Comparison of ENCODE assay signal across 1 cellular context in the genomic region with DNA sequence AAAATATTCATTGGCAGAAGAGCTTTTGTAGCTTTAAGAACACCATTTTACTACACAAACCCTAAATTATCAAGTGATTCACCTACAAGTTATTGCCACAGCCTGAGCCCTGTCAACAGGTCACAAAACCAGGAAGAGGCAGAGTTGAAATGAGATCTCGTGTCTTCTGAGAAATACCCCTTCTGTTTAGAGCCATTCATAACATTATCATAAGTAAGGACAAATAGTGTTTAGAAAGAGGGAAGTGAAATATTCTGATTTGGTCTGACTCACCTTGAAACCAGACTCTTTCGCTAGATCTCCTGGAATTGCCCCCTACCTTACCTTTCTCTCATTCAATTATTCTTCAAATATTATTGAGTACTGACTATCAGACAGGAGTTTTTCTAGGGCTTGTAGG.
TF ChIP-seq lines count a peak whose summit lies in the region.

No MANE protein-coding gene starts in this region.

TF ChIP-seq in GM12878, 131 proteins besides CTCF, POLR2A, EP300 and RAD21 (continued from another document and continues in another):
- TF ChIP-seq, protein P1, sequence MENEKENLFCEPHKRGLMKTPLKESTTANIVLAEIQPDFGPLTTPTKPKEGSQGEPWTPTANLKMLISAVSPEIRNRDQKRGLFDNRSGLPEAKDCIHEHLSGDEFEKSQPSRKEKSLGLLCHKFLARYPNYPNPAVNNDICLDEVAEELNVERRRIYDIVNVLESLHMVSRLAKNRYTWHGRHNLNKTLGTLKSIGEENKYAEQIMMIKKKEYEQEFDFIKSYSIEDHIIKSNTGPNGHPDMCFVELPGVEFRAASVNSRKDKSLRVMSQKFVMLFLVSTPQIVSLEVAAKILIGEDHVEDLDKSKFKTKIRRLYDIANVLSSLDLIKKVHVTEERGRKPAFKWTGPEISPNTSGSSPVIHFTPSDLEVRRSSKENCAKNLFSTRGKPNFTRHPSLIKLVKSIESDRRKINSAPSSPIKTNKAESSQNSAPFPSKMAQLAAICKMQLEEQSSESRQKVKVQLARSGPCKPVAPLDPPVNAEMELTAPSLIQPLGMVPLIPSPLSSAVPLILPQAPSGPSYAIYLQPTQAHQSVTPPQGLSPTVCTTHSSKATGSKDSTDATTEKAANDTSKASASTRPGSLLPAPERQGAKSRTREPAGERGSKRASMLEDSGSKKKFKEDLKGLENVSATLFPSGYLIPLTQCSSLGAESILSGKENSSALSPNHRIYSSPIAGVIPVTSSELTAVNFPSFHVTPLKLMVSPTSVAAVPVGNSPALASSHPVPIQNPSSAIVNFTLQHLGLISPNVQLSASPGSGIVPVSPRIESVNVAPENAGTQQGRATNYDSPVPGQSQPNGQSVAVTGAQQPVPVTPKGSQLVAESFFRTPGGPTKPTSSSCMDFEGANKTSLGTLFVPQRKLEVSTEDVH (IDR thresholded peaks at IDR 0.05; ENCODE audit: low read depth, partially characterized antibody) = no peak
- TF ChIP-seq HDGF (IDR thresholded peaks at IDR 0.05) = no peak
- no peak for TF ChIP-seq NFYA (IDR thresholded peaks at IDR 0.05; ENCODE audit: borderline replicate concordance, low read depth, low read length)
- no peak for TF ChIP-seq PAX8 (IDR thresholded peaks at IDR 0.05)
- TF ChIP-seq, protein P2, sequence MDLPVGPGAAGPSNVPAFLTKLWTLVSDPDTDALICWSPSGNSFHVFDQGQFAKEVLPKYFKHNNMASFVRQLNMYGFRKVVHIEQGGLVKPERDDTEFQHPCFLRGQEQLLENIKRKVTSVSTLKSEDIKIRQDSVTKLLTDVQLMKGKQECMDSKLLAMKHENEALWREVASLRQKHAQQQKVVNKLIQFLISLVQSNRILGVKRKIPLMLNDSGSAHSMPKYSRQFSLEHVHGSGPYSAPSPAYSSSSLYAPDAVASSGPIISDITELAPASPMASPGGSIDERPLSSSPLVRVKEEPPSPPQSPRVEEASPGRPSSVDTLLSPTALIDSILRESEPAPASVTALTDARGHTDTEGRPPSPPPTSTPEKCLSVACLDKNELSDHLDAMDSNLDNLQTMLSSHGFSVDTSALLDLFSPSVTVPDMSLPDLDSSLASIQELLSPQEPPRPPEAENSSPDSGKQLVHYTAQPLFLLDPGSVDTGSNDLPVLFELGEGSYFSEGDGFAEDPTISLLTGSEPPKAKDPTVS (IDR thresholded peaks at IDR 0.05; ENCODE audit: low read depth, low read length) = no peak
- TF ChIP-seq WRNIP1 (IDR thresholded peaks at IDR 0.05; ENCODE audit: borderline replicate concordance, low read depth, low read length) = no peak
- TF ChIP-seq, protein P3, sequence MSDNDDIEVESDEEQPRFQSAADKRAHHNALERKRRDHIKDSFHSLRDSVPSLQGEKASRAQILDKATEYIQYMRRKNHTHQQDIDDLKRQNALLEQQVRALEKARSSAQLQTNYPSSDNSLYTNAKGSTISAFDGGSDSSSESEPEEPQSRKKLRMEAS (IDR thresholded peaks at IDR 0.05; ENCODE audit: low read depth, low read length) = no peak
- TF ChIP-seq MEF2B (IDR thresholded peaks at IDR 0.05; ENCODE audit: partially characterized antibody, poor library complexity, severe bottlenecking) = no peak
- TF ChIP-seq, protein P4, sequence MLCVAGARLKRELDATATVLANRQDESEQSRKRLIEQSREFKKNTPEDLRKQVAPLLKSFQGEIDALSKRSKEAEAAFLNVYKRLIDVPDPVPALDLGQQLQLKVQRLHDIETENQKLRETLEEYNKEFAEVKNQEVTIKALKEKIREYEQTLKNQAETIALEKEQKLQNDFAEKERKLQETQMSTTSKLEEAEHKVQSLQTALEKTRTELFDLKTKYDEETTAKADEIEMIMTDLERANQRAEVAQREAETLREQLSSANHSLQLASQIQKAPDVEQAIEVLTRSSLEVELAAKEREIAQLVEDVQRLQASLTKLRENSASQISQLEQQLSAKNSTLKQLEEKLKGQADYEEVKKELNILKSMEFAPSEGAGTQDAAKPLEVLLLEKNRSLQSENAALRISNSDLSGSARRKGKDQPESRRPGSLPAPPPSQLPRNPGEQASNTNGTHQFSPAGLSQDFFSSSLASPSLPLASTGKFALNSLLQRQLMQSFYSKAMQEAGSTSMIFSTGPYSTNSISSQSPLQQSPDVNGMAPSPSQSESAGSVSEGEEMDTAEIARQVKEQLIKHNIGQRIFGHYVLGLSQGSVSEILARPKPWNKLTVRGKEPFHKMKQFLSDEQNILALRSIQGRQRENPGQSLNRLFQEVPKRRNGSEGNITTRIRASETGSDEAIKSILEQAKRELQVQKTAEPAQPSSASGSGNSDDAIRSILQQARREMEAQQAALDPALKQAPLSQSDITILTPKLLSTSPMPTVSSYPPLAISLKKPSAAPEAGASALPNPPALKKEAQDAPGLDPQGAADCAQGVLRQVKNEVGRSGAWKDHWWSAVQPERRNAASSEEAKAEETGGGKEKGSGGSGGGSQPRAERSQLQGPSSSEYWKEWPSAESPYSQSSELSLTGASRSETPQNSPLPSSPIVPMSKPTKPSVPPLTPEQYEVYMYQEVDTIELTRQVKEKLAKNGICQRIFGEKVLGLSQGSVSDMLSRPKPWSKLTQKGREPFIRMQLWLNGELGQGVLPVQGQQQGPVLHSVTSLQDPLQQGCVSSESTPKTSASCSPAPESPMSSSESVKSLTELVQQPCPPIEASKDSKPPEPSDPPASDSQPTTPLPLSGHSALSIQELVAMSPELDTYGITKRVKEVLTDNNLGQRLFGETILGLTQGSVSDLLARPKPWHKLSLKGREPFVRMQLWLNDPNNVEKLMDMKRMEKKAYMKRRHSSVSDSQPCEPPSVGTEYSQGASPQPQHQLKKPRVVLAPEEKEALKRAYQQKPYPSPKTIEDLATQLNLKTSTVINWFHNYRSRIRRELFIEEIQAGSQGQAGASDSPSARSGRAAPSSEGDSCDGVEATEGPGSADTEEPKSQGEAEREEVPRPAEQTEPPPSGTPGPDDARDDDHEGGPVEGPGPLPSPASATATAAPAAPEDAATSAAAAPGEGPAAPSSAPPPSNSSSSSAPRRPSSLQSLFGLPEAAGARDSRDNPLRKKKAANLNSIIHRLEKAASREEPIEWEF (IDR thresholded peaks at IDR 0.05; ENCODE audit: insufficient replicate concordance, low read depth, low read length) = no peak
- TF ChIP-seq ZNF217 (IDR thresholded peaks at IDR 0.05) = peak; percentile 81; the same call in 1 of the 2 replicates
- no peak for TF ChIP-seq ZSCAN29 (IDR thresholded peaks at IDR 0.05)
- TF ChIP-seq TARDBP (IDR thresholded peaks at IDR 0.05; ENCODE audit: borderline replicate concordance) = no peak
- no peak for TF ChIP-seq CBX5 (IDR thresholded peaks at IDR 0.05; ENCODE audit: low read depth)
- no peak for TF ChIP-seq YY1 (IDR thresholded peaks at IDR 0.05; ENCODE audit: low read depth, low read length)
- TF ChIP-seq, protein P5, sequence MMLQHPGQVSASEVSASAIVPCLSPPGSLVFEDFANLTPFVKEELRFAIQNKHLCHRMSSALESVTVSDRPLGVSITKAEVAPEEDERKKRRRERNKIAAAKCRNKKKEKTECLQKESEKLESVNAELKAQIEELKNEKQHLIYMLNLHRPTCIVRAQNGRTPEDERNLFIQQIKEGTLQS (IDR thresholded peaks at IDR 0.05; ENCODE audit: borderline replicate concordance, extremely low read depth, low read depth, low read length) = no peak
- TF ChIP-seq JUNB (IDR thresholded peaks at IDR 0.05) = peak; percentile 74
- no peak for TF ChIP-seq BMI1 (IDR thresholded peaks at IDR 0.05; ENCODE audit: borderline replicate concordance)
- TF ChIP-seq, protein P6, sequence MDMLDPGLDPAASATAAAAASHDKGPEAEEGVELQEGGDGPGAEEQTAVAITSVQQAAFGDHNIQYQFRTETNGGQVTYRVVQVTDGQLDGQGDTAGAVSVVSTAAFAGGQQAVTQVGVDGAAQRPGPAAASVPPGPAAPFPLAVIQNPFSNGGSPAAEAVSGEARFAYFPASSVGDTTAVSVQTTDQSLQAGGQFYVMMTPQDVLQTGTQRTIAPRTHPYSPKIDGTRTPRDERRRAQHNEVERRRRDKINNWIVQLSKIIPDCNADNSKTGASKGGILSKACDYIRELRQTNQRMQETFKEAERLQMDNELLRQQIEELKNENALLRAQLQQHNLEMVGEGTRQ (IDR thresholded peaks at IDR 0.05; ENCODE audit: borderline replicate concordance, low read depth, low read length) = no peak
- peak; percentile 40; the same call in 1 of the 2 replicates for TF ChIP-seq JUND (IDR thresholded peaks at IDR 0.05; ENCODE audit: low read depth, low read length)
- TF ChIP-seq HDAC2 (IDR thresholded peaks at IDR 0.05) = no peak
- TF ChIP-seq, protein P7, sequence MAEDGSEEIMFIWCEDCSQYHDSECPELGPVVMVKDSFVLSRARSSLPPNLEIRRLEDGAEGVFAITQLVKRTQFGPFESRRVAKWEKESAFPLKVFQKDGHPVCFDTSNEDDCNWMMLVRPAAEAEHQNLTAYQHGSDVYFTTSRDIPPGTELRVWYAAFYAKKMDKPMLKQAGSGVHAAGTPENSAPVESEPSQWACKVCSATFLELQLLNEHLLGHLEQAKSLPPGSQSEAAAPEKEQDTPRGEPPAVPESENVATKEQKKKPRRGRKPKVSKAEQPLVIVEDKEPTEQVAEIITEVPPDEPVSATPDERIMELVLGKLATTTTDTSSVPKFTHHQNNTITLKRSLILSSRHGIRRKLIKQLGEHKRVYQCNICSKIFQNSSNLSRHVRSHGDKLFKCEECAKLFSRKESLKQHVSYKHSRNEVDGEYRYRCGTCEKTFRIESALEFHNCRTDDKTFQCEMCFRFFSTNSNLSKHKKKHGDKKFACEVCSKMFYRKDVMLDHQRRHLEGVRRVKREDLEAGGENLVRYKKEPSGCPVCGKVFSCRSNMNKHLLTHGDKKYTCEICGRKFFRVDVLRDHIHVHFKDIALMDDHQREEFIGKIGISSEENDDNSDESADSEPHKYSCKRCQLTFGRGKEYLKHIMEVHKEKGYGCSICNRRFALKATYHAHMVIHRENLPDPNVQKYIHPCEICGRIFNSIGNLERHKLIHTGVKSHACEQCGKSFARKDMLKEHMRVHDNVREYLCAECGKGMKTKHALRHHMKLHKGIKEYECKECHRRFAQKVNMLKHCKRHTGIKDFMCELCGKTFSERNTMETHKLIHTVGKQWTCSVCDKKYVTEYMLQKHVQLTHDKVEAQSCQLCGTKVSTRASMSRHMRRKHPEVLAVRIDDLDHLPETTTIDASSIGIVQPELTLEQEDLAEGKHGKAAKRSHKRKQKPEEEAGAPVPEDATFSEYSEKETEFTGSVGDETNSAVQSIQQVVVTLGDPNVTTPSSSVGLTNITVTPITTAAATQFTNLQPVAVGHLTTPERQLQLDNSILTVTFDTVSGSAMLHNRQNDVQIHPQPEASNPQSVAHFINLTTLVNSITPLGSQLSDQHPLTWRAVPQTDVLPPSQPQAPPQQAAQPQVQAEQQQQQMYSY (CRISPR knock-in tag; IDR thresholded peaks at IDR 0.05) = no peak
- no peak for TF ChIP-seq MYC (IDR thresholded peaks at IDR 0.05; ENCODE audit: insufficient read depth, insufficient read length, insufficient replicate concordance, low read length, severe bottlenecking)
- TF ChIP-seq CEBPB (IDR thresholded peaks at IDR 0.05; ENCODE audit: borderline replicate concordance in 1 of 2, low read depth in 2 of 2, low read length in 2 of 2) = no peak
- TF ChIP-seq ZNF384 (IDR thresholded peaks at IDR 0.05; ENCODE audit: borderline replicate concordance, low read depth, low read length) = no peak
- TF ChIP-seq ZBED1 (IDR thresholded peaks at IDR 0.05; ENCODE audit: borderline replicate concordance) = no peak
- no peak for TF ChIP-seq NFXL1 (IDR thresholded peaks at IDR 0.05; ENCODE audit: borderline replicate concordance)
- TF ChIP-seq YBX1 (IDR thresholded peaks at IDR 0.05) = no peak
- no peak for TF ChIP-seq ZNF622 (IDR thresholded peaks at IDR 0.05)
- no peak for TF ChIP-seq ZZZ3 (IDR thresholded peaks at IDR 0.05; ENCODE audit: control insufficient read depth, insufficient read length, low read depth)
- TF ChIP-seq CBFB (IDR thresholded peaks at IDR 0.05; ENCODE audit: low read depth) = no peak
- TF ChIP-seq, protein P8, sequence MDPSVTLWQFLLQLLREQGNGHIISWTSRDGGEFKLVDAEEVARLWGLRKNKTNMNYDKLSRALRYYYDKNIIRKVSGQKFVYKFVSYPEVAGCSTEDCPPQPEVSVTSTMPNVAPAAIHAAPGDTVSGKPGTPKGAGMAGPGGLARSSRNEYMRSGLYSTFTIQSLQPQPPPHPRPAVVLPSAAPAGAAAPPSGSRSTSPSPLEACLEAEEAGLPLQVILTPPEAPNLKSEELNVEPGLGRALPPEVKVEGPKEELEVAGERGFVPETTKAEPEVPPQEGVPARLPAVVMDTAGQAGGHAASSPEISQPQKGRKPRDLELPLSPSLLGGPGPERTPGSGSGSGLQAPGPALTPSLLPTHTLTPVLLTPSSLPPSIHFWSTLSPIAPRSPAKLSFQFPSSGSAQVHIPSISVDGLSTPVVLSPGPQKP (IDR thresholded peaks at IDR 0.05; ENCODE audit: low read depth, low read length) = no peak
- TF ChIP-seq, protein P9, sequence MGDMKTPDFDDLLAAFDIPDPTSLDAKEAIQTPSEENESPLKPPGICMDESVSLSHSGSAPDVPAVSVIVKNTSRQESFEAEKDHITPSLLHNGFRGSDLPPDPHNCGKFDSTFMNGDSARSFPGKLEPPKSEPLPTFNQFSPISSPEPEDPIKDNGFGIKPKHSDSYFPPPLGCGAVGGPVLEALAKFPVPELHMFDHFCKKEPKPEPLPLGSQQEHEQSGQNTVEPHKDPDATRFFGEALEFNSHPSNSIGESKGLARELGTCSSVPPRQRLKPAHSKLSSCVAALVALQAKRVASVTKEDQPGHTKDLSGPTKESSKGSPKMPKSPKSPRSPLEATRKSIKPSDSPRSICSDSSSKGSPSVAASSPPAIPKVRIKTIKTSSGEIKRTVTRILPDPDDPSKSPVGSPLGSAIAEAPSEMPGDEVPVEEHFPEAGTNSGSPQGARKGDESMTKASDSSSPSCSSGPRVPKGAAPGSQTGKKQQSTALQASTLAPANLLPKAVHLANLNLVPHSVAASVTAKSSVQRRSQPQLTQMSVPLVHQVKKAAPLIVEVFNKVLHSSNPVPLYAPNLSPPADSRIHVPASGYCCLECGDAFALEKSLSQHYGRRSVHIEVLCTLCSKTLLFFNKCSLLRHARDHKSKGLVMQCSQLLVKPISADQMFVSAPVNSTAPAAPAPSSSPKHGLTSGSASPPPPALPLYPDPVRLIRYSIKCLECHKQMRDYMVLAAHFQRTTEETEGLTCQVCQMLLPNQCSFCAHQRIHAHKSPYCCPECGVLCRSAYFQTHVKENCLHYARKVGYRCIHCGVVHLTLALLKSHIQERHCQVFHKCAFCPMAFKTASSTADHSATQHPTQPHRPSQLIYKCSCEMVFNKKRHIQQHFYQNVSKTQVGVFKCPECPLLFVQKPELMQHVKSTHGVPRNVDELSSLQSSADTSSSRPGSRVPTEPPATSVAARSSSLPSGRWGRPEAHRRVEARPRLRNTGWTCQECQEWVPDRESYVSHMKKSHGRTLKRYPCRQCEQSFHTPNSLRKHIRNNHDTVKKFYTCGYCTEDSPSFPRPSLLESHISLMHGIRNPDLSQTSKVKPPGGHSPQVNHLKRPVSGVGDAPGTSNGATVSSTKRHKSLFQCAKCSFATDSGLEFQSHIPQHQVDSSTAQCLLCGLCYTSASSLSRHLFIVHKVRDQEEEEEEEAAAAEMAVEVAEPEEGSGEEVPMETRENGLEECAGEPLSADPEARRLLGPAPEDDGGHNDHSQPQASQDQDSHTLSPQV (IDR thresholded peaks at IDR 0.05) = no peak
- TF ChIP-seq RCOR1 (conservative IDR thresholded peaks at IDR 0.05; ENCODE audit: low read depth, low read length) = peak; percentile 72; the same call in 1 of the 2 replicates
- TF ChIP-seq POU2F2 (IDR thresholded peaks at IDR 0.05; ENCODE audit: borderline replicate concordance, low read depth, low read length) = peak; percentile 78; the same call in 1 of the 3 replicates
- TF ChIP-seq MYB (IDR thresholded peaks at IDR 0.05; ENCODE audit: borderline replicate concordance, low read depth, low read length) = no peak
- TF ChIP-seq ESRRA (IDR thresholded peaks at IDR 0.05; ENCODE audit: low read length) = no peak
- TF ChIP-seq SRF (IDR thresholded peaks at IDR 0.05; ENCODE audit: low read depth in 2 of 2, low read length in 2 of 2) = no peak
- peak; percentile 35; the same call in 1 of the 2 replicates for TF ChIP-seq ATF7 (IDR thresholded peaks at IDR 0.05; ENCODE audit: low read depth)
- TF ChIP-seq SREBF1 (IDR thresholded peaks at IDR 0.05; ENCODE audit: low read length) = no peak
